Comparison of ENCODE assay signal across 8 cellular contexts in genomic region chr19:10085641-10086031, GRCh38. TPM values are rescaled to one million over a fixed set of nuclear protein-coding genes. Genes with fewer than 3 reads are reported as not detected.
DNase-seq lines count a peak whose midpoint lies in the region; ATAC-seq and TF ChIP-seq lines count a peak whose summit lies in the region.

No MANE protein-coding gene starts in this region.

- H3K9me2 ChIP-seq in Karpas-422 (replicated peaks; ENCODE audit: insufficient read depth, low read length) = no peaks in the 10 kb centered on the region

- H3K4me1 ChIP-seq in Karpas-422 (ENCODE audit: low read length) = peaks cover 12% of the 10 kb centered on the region
- H3K4me1 ChIP-seq in colonic mucosa = no peaks in the 10 kb centered on the region

- peak overlapping the region; percentile 99 for H3K4me2 ChIP-seq in Karpas-422 (ENCODE audit: low read depth, low read length, poor library complexity, severe bottlenecking)

- no peak for TF ChIP-seq CTCF in BJ (IDR thresholded peaks at IDR 0.05; ENCODE audit: insufficient read depth, low read depth, low read length)
- TF ChIP-seq CTCF in colonic mucosa (IDR thresholded peaks at IDR 0.05) = no peak

- CTCF ChIA-PET in BJ (lab: Yijun Ruan, JAX) = no interaction called here

- H3K27me3 Mint-ChIP-seq in naive B cell = no peaks in the 10 kb centered on the region

- H3K36me3 ChIP-seq in BJ (ENCODE audit: control insufficient read depth, insufficient read depth, low read length) (peaks cover 7% of the 10 kb centered on the region), Karpas-422 (ENCODE audit: insufficient read depth, low read length) (no peaks in the 10 kb centered on the region), colonic mucosa (no peaks in the 10 kb centered on the region)

- ATAC-seq in naive B cell (ENCODE audit: low read depth in 2 of 2) (peak in 1 of 2 donors; percentile 6), GM21825 (IDR thresholded peaks at IDR 0.05; ENCODE audit: unreplicated experiment) (no peak), GM18520 (IDR thresholded peaks at IDR 0.05; ENCODE audit: unreplicated experiment) (no peak)

- POLR2A ChIA-PET in BJ (lab: Charles Lee) = no interaction called here

- H3K79me2 ChIP-seq in Karpas-422 (ENCODE audit: low read length) = peaks cover 13% of the 10 kb centered on the region; the same call in 1 of the 2 replicates

- H3K27me3 ChIP-seq in BJ (ENCODE audit: control insufficient read depth, insufficient read depth, low read length) (no peaks in the 10 kb centered on the region), Karpas-422 (ENCODE audit: low read length) (no peaks in the 10 kb centered on the region), colonic mucosa (no peaks in the 10 kb centered on the region)

- H3K9ac ChIP-seq in Karpas-422 (ENCODE audit: low read length) (peak overlapping the region; percentile 97), colonic mucosa (ENCODE audit: low read depth in 2 of 2, low read length in 2 of 2) (peak overlapping the region; percentile 80 to 99)

- peaks cover 0 to 5% of the 10 kb centered on the region in 2 donors for H3K36me3 Mint-ChIP-seq in naive B cell

- DNase-seq in BJ (ENCODE audit: low read depth) = no peak
- no peak for DNase-seq in Karpas-422
- DNase-seq in colonic mucosa = no peak
- DNase-seq in naive B cell = no peak
- DNase-seq in stimulated activated CD4-positive, alpha-beta T cell treated with anti-CD3 and anti-CD28 coated beads, Interleukin-2, amount 100 ng/mL, for 48 hours = no peak
- DNase-seq in epidermal melanocyte (ENCODE audit: insufficient read length, low spot score) = no peak

- intact Hi-C loops in colonic mucosa (cut with DNase I) = no loop called here

- peak overlapping the region; percentile 77 to 94 (median 88) for H3K4me3 Mint-ChIP-seq in naive B cell

- peak overlapping the region; percentile 96 for H2AFZ ChIP-seq in Karpas-422 (ENCODE audit: low read length)

- peaks cover 0 to 2% (median 0%) of the 10 kb centered on the region in 7 donors for H3K9me3 Mint-ChIP-seq in naive B cell

- no peak overlapping the region for H3K27ac ChIP-seq in Karpas-422 (ENCODE audit: low read length)
- peak overlapping the region; percentile 68 for H3K27ac ChIP-seq in colonic mucosa

- H3K4me3 ChIP-seq in BJ (ENCODE audit: low read depth, low read length) (peak overlapping the region; percentile 99), Karpas-422 (ENCODE audit: low read length) (peak overlapping the region; percentile 100), colonic mucosa (peak overlapping the region; percentile 68)

- peaks cover 10 to 22% (median 18%) of the 10 kb centered on the region in 3 donors for H3K4me1 Mint-ChIP-seq in naive B cell

- H3K9me3 ChIP-seq in Karpas-422 (ENCODE audit: low read length) (no peaks in the 10 kb centered on the region), colonic mucosa (no peaks in the 10 kb centered on the region)

- 0 out of 2 replicates have a peak, but pooled peaks cover 2% of the 10 kb centered on the region for H4K20me1 ChIP-seq in Karpas-422 (ENCODE audit: insufficient read depth, low read depth, low read length)

- H3K27ac Mint-ChIP-seq in naive B cell = peak overlapping the region in 5 of 6 donors; percentile 58 to 82 (median 76)

RNA-seq across cellular contexts. Expression of gene SHFL, which starts 0.5 kb away (rescaled TPM):
- polyA plus RNA-seq in BJ (2011; rRNA removed) (30.1 and 42.2 TPM in 2 replicates), naive B cell (ENCODE audit: low read depth in 6 of 6) (10 to 100 TPM; 14.7 to 37.0 (median 23.8) TPM)
- 14.0 and 19.2 TPM in 2 replicates for polyA minus RNA-seq in BJ (2011; rRNA and poly(A)+ RNA removed)
- 29.0 and 55.3 TPM in 2 replicates for total RNA-seq in Karpas-422 (2014; rRNA removed; shearing (Covaris generic); ENCODE audit: low replicate concordance)
- 10 to 100 TPM; 15.1 to 21.3 TPM for total RNA-seq in colonic mucosa

RNA-seq across cellular contexts. Expression of gene ANGPTL6, which starts 16.8 kb away (rescaled TPM):
- 0.22 and 0.25 TPM in 2 replicates for polyA plus RNA-seq in BJ (2011; rRNA removed)
- 0.43 TPM in 1 of 2 replicates, not detected in the other for polyA minus RNA-seq in BJ (2011; rRNA and poly(A)+ RNA removed)
- total RNA-seq in Karpas-422 (2014; rRNA removed; shearing (Covaris generic); ENCODE audit: low replicate concordance) = 7.3 and 8.3 TPM in 2 replicates
- total RNA-seq in colonic mucosa = under 1 TPM in 1 of 2 donors, not detected in 1; 0.21 TPM
- polyA plus RNA-seq in naive B cell (ENCODE audit: low read depth in 6 of 6) = 1 to 10 TPM in 1 of 6 donors, under 1 TPM in 3, not detected in 2; 0.39 to 1.1 (median 0.65) TPM

RNA-seq across cellular contexts. Expression of gene PPAN, which starts 20.5 kb away (rescaled TPM):
- polyA plus RNA-seq in BJ (2011; rRNA removed) (16.9 and 18.1 TPM in 2 replicates), naive B cell (ENCODE audit: low read depth in 6 of 6) (10 to 100 TPM in 5 of 6 donors, 1 to 10 TPM in 1; 7.8 to 30.7 (median 15.1) TPM)
- 41.8 and 72.4 TPM in 2 replicates for polyA minus RNA-seq in BJ (2011; rRNA and poly(A)+ RNA removed)
- 30.4 and 77.1 TPM in 2 replicates for total RNA-seq in Karpas-422 (2014; rRNA removed; shearing (Covaris generic); ENCODE audit: low replicate concordance)
- 10 to 100 TPM; 21.6 to 53.8 TPM for total RNA-seq in colonic mucosa

RNA-seq across cellular contexts. Expression of gene P2RY11, which starts 25.9 kb away (rescaled TPM):
- polyA plus RNA-seq in BJ (2011; rRNA removed) (1.6 and 2.4 TPM in 2 replicates), naive B cell (ENCODE audit: low read depth in 6 of 6) (1 to 10 TPM in 3 of 6 donors, under 1 TPM in 3; 0.69 to 1.2 (median 0.92) TPM)
- 2.3 and 2.9 TPM in 2 replicates for polyA minus RNA-seq in BJ (2011; rRNA and poly(A)+ RNA removed)
- 1.7 and 6.1 TPM in 2 replicates for total RNA-seq in Karpas-422 (2014; rRNA removed; shearing (Covaris generic); ENCODE audit: low replicate concordance)
- 10 to 100 TPM in 1 of 2 donors, 1 to 10 TPM in 1; 7.6 to 16.7 TPM for total RNA-seq in colonic mucosa

RNA-seq across cellular contexts. Expression of gene EIF3G, which starts 34.1 kb away (rescaled TPM):
- polyA plus RNA-seq in BJ (2011; rRNA removed) (129 and 169 TPM in 2 replicates), naive B cell (ENCODE audit: low read depth in 6 of 6) (100 to 1,000 TPM; 141 to 177 (median 159) TPM)
- polyA minus RNA-seq in BJ (2011; rRNA and poly(A)+ RNA removed) = 53.2 and 56.3 TPM in 2 replicates
- 281 and 602 TPM in 2 replicates for total RNA-seq in Karpas-422 (2014; rRNA removed; shearing (Covaris generic); ENCODE audit: low replicate concordance)
- total RNA-seq in colonic mucosa = 100 to 1,000 TPM; 141 to 202 TPM
